13 cellular contexts compared by ENCODE assay signal in genomic region chr11:12143461-12144258, GRCh38. TPM values are rescaled to one million over a fixed set of nuclear protein-coding genes. Genes with fewer than 3 reads are reported as not detected.
DNase-seq lines count a peak whose midpoint lies in the region; ATAC-seq, FAIRE-seq and TF ChIP-seq lines count a peak whose summit lies in the region.
"Had no signal": no experiment of that assay in that cellular context is flagged by ENCODE, and none has a peak within 500 bp of the region (broad histone marks: within the 10 kb centered on the region; RNA-seq: fewer than 3 reads in every experiment).

No MANE protein-coding gene starts in this region.

- no peak for TF ChIP-seq CTCF in kidney (IDR thresholded peaks at IDR 0.05; ENCODE audit: borderline replicate concordance, extremely low read depth, insufficient read depth)

- H3K27me3 Mint-ChIP-seq in activated naive CD8-positive, alpha-beta T cell treated with anti-CD3 and anti-CD28 coated beads, Interleukin-2, amount 50 U/mL, for 24 hours = no peaks in the 10 kb centered on the region

- peak overlapping the region; percentile 24 for H3K4me3 Mint-ChIP-seq in activated naive CD8-positive, alpha-beta T cell treated with anti-CD3 and anti-CD28 coated beads, Interleukin-2, amount 50 U/mL, for 24 hours
- H3K4me3 Mint-ChIP-seq: stimulated activated naive B cell treated with anti-CD40 and anti-IgM and Interleukin-4, amounts not matched to agents 10 μg/mL and 1 μg/mL and 100 μg/mL, for 72 hours had no signal

- peaks cover 60% of the 10 kb centered on the region for H3K4me1 Mint-ChIP-seq in activated naive CD8-positive, alpha-beta T cell treated with anti-CD3 and anti-CD28 coated beads, Interleukin-2, amount 50 U/mL, for 24 hours

- intact Hi-C loops in kidney (cut with DNase I) = no loop called here

- H3K36me3 Mint-ChIP-seq in activated naive CD8-positive, alpha-beta T cell treated with anti-CD3 and anti-CD28 coated beads, Interleukin-2, amount 50 U/mL, for 24 hours (ENCODE audit: low read depth) = peaks cover 26% of the 10 kb centered on the region
- H3K36me3 Mint-ChIP-seq: stimulated activated naive B cell treated with anti-CD40 and anti-IgM and Interleukin-4, amounts not matched to agents 10 μg/mL and 1 μg/mL and 100 μg/mL, for 72 hours had no signal

- peak; percentile 41 for DNase-seq in NCI-H2227 (lab: John Stamatoyannopoulos, UW; ENCODE audit: unreplicated experiment)
- no peak for DNase-seq in activated naive CD8-positive, alpha-beta T cell treated with anti-CD3 and anti-CD28 coated beads, Interleukin-2, amount 50 U/mL, for 24 hours
- DNase-seq in kidney = no peak
- no peak for DNase-seq in NCI-H446 (lab: John Stamatoyannopoulos, UW)
- no peak for DNase-seq in NCI-H748 treated with DMSO at 0.1 percent for 48 hours (lab: John Stamatoyannopoulos, UW)
- DNase-seq in NCI-H1436 treated with DMSO at 0.1 percent for 48 hours (lab: John Stamatoyannopoulos, UW) = no peak
- no peak for DNase-seq in activated CD8-positive, alpha-beta memory T cell treated with anti-CD3 and anti-CD28 coated beads for 24 hours
- DNase-seq: GDM1; H7; Kasumi-1; NCI-H524; stimulated activated naive B cell treated with anti-CD40 and anti-IgM and Interleukin-4, amounts not matched to agents 10 μg/mL and 1 μg/mL and 100 μg/mL, for 72 hours had no signal

- FAIRE-seq in kidney (lab: Jason Lieb, UNC) = no peak

- H3K27ac Mint-ChIP-seq in activated naive CD8-positive, alpha-beta T cell treated with anti-CD3 and anti-CD28 coated beads, Interleukin-2, amount 50 U/mL, for 24 hours = peak overlapping the region; percentile 55
- H3K27ac Mint-ChIP-seq: stimulated activated naive B cell treated with anti-CD40 and anti-IgM and Interleukin-4, amounts not matched to agents 10 μg/mL and 1 μg/mL and 100 μg/mL, for 72 hours had no signal

- H3K27ac ChIP-seq in kidney (ENCODE audit: low read depth in 2 of 2, low read length in 2 of 2) (peak overlapping the region; percentile 28 to 80), stomach smooth muscle (ENCODE audit: low read length) (peak overlapping the region; percentile 49)

- H3K4me1 ChIP-seq in kidney (ENCODE audit: control insufficient read depth in 1 of 2, insufficient read depth in 1 of 2, low read depth in 1 of 2, low read length in 2 of 2) (peaks cover 9 to 20% of the 10 kb centered on the region in 2 donors), stomach smooth muscle (ENCODE audit: control insufficient read depth, insufficient read depth, low read length) (peaks cover 69% of the 10 kb centered on the region)

- no peak overlapping the region for H3K4me3 ChIP-seq in kidney (ENCODE audit: low read length in 2 of 2)
- H3K4me3 ChIP-seq in stomach smooth muscle (ENCODE audit: low read length in 2 of 2) = no peak overlapping the region

- no peaks in the 10 kb centered on the region for H3K27me3 ChIP-seq in stomach smooth muscle (ENCODE audit: control insufficient read depth in 1 of 2, insufficient read depth in 2 of 2, low read length in 2 of 2)

- H3K36me3 ChIP-seq in kidney (ENCODE audit: control insufficient read depth in 1 of 2, insufficient read depth in 2 of 2, low read length in 2 of 2) (no peaks in the 10 kb centered on the region), stomach smooth muscle (ENCODE audit: control insufficient read depth in 2 of 2, insufficient read depth in 2 of 2, low read length in 2 of 2) (peaks cover 0 to 11% of the 10 kb centered on the region in 2 donors)

- H3K9me3 ChIP-seq in kidney (ENCODE audit: control insufficient read depth in 1 of 2, low read length in 2 of 2) (no peaks in the 10 kb centered on the region), stomach smooth muscle (ENCODE audit: control insufficient read depth in 2 of 2, low read length in 2 of 2) (no peaks in the 10 kb centered on the region)

- H3K9ac ChIP-seq in kidney (ENCODE audit: low read length in 2 of 2) = no peak overlapping the region
- no peak overlapping the region for H3K9ac ChIP-seq in stomach smooth muscle (ENCODE audit: low read length in 2 of 2)

- no peak for ATAC-seq in activated naive CD8-positive, alpha-beta T cell treated with anti-CD3 and anti-CD28 coated beads, Interleukin-2, amount 50 U/mL, for 24 hours

- H3K9me3 Mint-ChIP-seq in activated naive CD8-positive, alpha-beta T cell treated with anti-CD3 and anti-CD28 coated beads, Interleukin-2, amount 50 U/mL, for 24 hours = peaks cover 5% of the 10 kb centered on the region
- H3K9me3 Mint-ChIP-seq: stimulated activated naive B cell treated with anti-CD40 and anti-IgM and Interleukin-4, amounts not matched to agents 10 μg/mL and 1 μg/mL and 100 μg/mL, for 72 hours had no signal

RNA-seq across cellular contexts. Expression of gene MICAL2, which starts 33.3 kb away (rescaled TPM):
- total RNA-seq in kidney = 64.5 TPM
- 7.8 TPM for polyA plus RNA-seq in kidney (ENCODE audit: insufficient read depth, low read depth, low replicate concordance)
